ENCODE assay signal across 24 cellular contexts in genomic region chr5:79931866-79932265, GRCh38.
"Had no signal": no experiment of that assay in that cellular context is flagged by ENCODE, and none has a peak within 500 bp of the region (broad histone marks: within the 10 kb centered on the region; RNA-seq: fewer than 3 reads in every experiment).

No MANE protein-coding gene starts in this region.

- H2AFZ ChIP-seq: hepatocyte had no signal

- H3K27me3 ChIP-seq: colonic mucosa, esophagus squamous epithelium, foreskin keratinocyte, gastroesophageal sphincter, heart left ventricle, hepatocyte, left lung had no signal

- DNase-seq: colonic mucosa; cortex of kidney; effector CD8-positive, alpha-beta T cell; effector memory CD8-positive, alpha-beta T cell; endodermal cell; erythroblast; esophagus squamous epithelium; hypothalamus; immature natural killer cell; left lung; left ventricle myocardium superior; lower lobe of right lung; mesenchymal stem cell; mucosa of descending colon; naive B cell had no signal

- FAIRE-seq: endometrium, frontal cortex, keratinocyte had no signal

- ATAC-seq: effector memory CD8-positive, alpha-beta T cell; esophagus mucosa; gastroesophageal sphincter; left lung; lower lobe of right lung; mucosa of descending colon had no signal

- H3K4me2 ChIP-seq: hepatocyte had no signal

- H3K4me3 ChIP-seq: colonic mucosa, esophagus squamous epithelium, gastroesophageal sphincter, heart left ventricle, hepatocyte, left lung, lower lobe of right lung, mucosa of descending colon had no signal

- H3K36me3 ChIP-seq: colonic mucosa, esophagus squamous epithelium, gastroesophageal sphincter, heart left ventricle, left lung, lower lobe of right lung had no signal

- H3K9me3 ChIP-seq: colonic mucosa, esophagus squamous epithelium, gastroesophageal sphincter, heart left ventricle, left lung, mucosa of descending colon had no signal

- H3K4me1 ChIP-seq: colonic mucosa, foreskin keratinocyte, left lung, lower lobe of right lung had no signal

- H3K27ac ChIP-seq: colonic mucosa, epithelial cell of prostate, esophagus squamous epithelium, foreskin keratinocyte, gastroesophageal sphincter, hepatocyte, left lung, lower lobe of right lung had no signal

- H3K79me2 ChIP-seq: hepatocyte had no signal
